Comparison of ENCODE assay signal across 13 cellular contexts in the genomic region with DNA sequence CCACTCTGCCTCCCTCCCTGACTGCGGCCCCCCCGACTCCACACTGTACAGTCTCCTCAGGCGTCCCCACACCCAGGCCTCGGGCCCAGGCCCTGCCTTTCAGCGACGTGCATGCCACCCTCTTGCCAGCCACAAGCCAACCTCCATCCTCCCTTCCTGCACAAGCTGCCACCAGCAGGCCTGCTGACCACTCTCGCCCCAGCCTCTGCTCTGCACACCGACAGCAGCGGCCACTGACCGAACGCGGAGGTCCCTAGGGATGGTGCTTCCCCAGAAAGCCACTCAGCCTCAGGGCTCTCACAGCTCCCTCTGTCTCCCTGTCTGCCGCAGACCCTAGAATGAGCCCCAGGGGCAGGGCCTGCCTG. TPM values are rescaled to one million over a fixed set of nuclear protein-coding genes. Genes with fewer than 3 reads are reported as not detected.
DNase-seq lines count a peak whose midpoint lies in the region; ATAC-seq and FAIRE-seq lines count a peak whose summit lies in the region.
"Had no signal": no experiment of that assay in that cellular context is flagged by ENCODE, and none has a peak within 500 bp of the region (broad histone marks: within the 10 kb centered on the region; RNA-seq: fewer than 3 reads in every experiment).

No MANE protein-coding gene starts in this region.

- peak overlapping the region in 9 of 11 experiments; percentile 52 to 83 (median 75); a peak in 17 of 22 replicates for H3K9ac ChIP-seq in BLaER1 treated with 17β-estradiol and CSF1 and Interleukin-3, amounts not matched to agents 10 nM and 100 nM
- H3K9ac ChIP-seq in trophoblast cell (ENCODE audit: low read length): no peak overlapping the region
- H3K9ac ChIP-seq: SK-N-SH had no signal

- no peak for FAIRE-seq in GM19239 (lab: Jason Lieb, UNC)

- no peaks in the 10 kb centered on the region for H3K27me3 Mint-ChIP-seq in central memory CD8-positive, alpha-beta T cell

- no peak overlapping the region for H3K18ac ChIP-seq in trophoblast cell (ENCODE audit: low read length)

- H3K27me3 ChIP-seq in BLaER1 treated with 17β-estradiol and CSF1 and Interleukin-3, amounts not matched to agents 10 nM and 100 nM: no peaks in the 10 kb centered on the region
- no peaks in the 10 kb centered on the region for H3K27me3 ChIP-seq in trophoblast cell (ENCODE audit: insufficient read depth, low read length)

- peaks cover 42 to 84% (median 66%) of the 10 kb centered on the region in 11 experiments for H3K36me3 ChIP-seq in BLaER1 treated with 17β-estradiol and CSF1 and Interleukin-3, amounts not matched to agents 10 nM and 100 nM
- peaks cover 77 to 84% of the 10 kb centered on the region in 2 experiments for H3K36me3 ChIP-seq in trophoblast cell (ENCODE audit: control insufficient read depth in 1 of 2, insufficient read depth in 2 of 2, low read length in 2 of 2)

- H2AFZ ChIP-seq in trophoblast cell (ENCODE audit: insufficient read depth, low read length, poor library complexity): no peak overlapping the region

- no peaks in the 10 kb centered on the region for H3K79me2 ChIP-seq in trophoblast cell (ENCODE audit: control insufficient read depth, insufficient read depth, low read length, poor library complexity)

- peak overlapping the region; percentile 42 for H3K4ac ChIP-seq in trophoblast cell (ENCODE audit: low read depth, low read length)

- H3K4me1 ChIP-seq in BLaER1 treated with 17β-estradiol and CSF1 and Interleukin-3, amounts not matched to agents 10 nM and 100 nM: peaks cover 69 to 100% (median 97%) of the 10 kb centered on the region in 10 experiments
- H3K4me1 ChIP-seq in trophoblast cell (ENCODE audit: control insufficient read depth in 1 of 2, insufficient read depth in 2 of 2, low read length in 2 of 2): peaks cover 0 to 1% of the 10 kb centered on the region in 2 experiments

- no peak overlapping the region for H3K14ac ChIP-seq in trophoblast cell (ENCODE audit: low read length)

- peak overlapping the region in 9 of 11 experiments; percentile 44 to 92 (median 83); a peak in 18 of 22 replicates for H3K27ac ChIP-seq in BLaER1 treated with 17β-estradiol and CSF1 and Interleukin-3, amounts not matched to agents 10 nM and 100 nM
- no peak overlapping the region for H3K27ac ChIP-seq in trophoblast cell (ENCODE audit: low read depth, low read length)

- no peak overlapping the region for H2BK120ac ChIP-seq in trophoblast cell (ENCODE audit: insufficient read depth, low read length, poor library complexity)

- no CpG with 5 or more reads among the region's 13 CpGs for WGBS in trophoblast cell (ENCODE audit: extremely low coverage, insufficient coverage, insufficient read length)

- no peak overlapping the region for H2AK5ac ChIP-seq in trophoblast cell (ENCODE audit: low read length)

- H3K4me2 ChIP-seq in BLaER1 treated with 17β-estradiol and CSF1 and Interleukin-3, amounts not matched to agents 10 nM and 100 nM: peak overlapping the region; percentile 74 to 98 (median 90)
- H3K4me2 ChIP-seq in trophoblast cell (ENCODE audit: low read length): no peak overlapping the region
- H3K4me2 ChIP-seq: SK-N-SH had no signal

- H2BK12ac ChIP-seq in trophoblast cell (ENCODE audit: low read length): no peak overlapping the region

- no peak for ATAC-seq in central memory CD8-positive, alpha-beta T cell (replicated peaks; ENCODE audit: extremely low read depth, poor library complexity, severe bottlenecking)
- no peak for ATAC-seq in GM18520 (IDR thresholded peaks at IDR 0.05; ENCODE audit: unreplicated experiment)

- no peak for DNase-seq in central memory CD8-positive, alpha-beta T cell (ENCODE audit: low spot score in 2 of 2)
- DNase-seq in trophoblast cell: no peak
- DNase-seq in GM19239 (ENCODE audit: insufficient read length, low spot score): no peak
- DNase-seq: DMS153, HCEC 1CT, Kasumi-1, NCI-H1105 treated with DMSO at 0.1 percent for 48 hours, NCI-H187 treated with DMSO at 0.1 percent for 48 hours, NCI-H446, NCI-H774, SK-N-SH had no signal

- H3K9me3 ChIP-seq in BLaER1 treated with 17β-estradiol and CSF1 and Interleukin-3, amounts not matched to agents 10 nM and 100 nM (replicated peaks in 1 of 11): no peaks in the 10 kb centered on the region
- H3K9me3 ChIP-seq in trophoblast cell (ENCODE audit: insufficient read depth, low read depth, low read length): no peaks in the 10 kb centered on the region
- H3K9me3 ChIP-seq: SK-N-SH had no signal

- peak overlapping the region; percentile 53 for H3K27ac Mint-ChIP-seq in central memory CD8-positive, alpha-beta T cell (ENCODE audit: low read depth)

- H3K4me3 Mint-ChIP-seq in central memory CD8-positive, alpha-beta T cell: no peak overlapping the region

- no peaks in the 10 kb centered on the region for H3K9me3 Mint-ChIP-seq in central memory CD8-positive, alpha-beta T cell

- peak overlapping the region in 6 of 10 experiments; percentile 2 to 55 (median 26); a peak in 10 of 20 replicates for H3K4me3 ChIP-seq in BLaER1 treated with 17β-estradiol and CSF1 and Interleukin-3, amounts not matched to agents 10 nM and 100 nM
- peak overlapping the region; percentile 25 for H3K4me3 ChIP-seq in trophoblast cell (ENCODE audit: low read depth, low read length)

- no peak overlapping the region for H3K23ac ChIP-seq in trophoblast cell (ENCODE audit: low read length)

- peaks cover 3 to 100% (median 57%) of the 10 kb centered on the region in 11 experiments; a peak in 20 of 22 replicates for H4K20me1 ChIP-seq in BLaER1 treated with 17β-estradiol and CSF1 and Interleukin-3, amounts not matched to agents 10 nM and 100 nM

- peak overlapping the region; percentile 37 for H4K12ac ChIP-seq in trophoblast cell (ENCODE audit: low read depth, low read length)

- H3K4me1 Mint-ChIP-seq in central memory CD8-positive, alpha-beta T cell: peaks cover 29% of the 10 kb centered on the region

- H4K8ac ChIP-seq in trophoblast cell (ENCODE audit: low read depth, low read length): no peak overlapping the region

- no peak overlapping the region for H2BK5ac ChIP-seq in trophoblast cell (ENCODE audit: low read depth, low read length, poor library complexity)

- peaks cover 2% of the 10 kb centered on the region for H3K79me1 ChIP-seq in trophoblast cell (ENCODE audit: low read length)

- H4K91ac ChIP-seq in trophoblast cell (ENCODE audit: low read depth, low read length): no peak overlapping the region

- H3K36me3 Mint-ChIP-seq in central memory CD8-positive, alpha-beta T cell (ENCODE audit: insufficient read depth): peaks cover 36% of the 10 kb centered on the region

RNA-seq across cellular contexts. Expression of gene LMAN2, which starts 18.6 kb away (rescaled TPM):
- polyA plus RNA-seq in trophoblast cell (2013): 339 and 340 TPM in 2 replicates

RNA-seq across cellular contexts. Expression of gene MXD3, which starts 21.2 kb away (rescaled TPM):
- 8.7 and 9.4 TPM in 2 replicates for polyA plus RNA-seq in trophoblast cell (2013)

RNA-seq across cellular contexts. Expression of gene RGS14, which starts 24.8 kb away (rescaled TPM):
- 9.9 and 10.1 TPM in 2 replicates for polyA plus RNA-seq in trophoblast cell (2013)

RNA-seq across cellular contexts. Expression of gene PRELID1, which starts 29.3 kb away (rescaled TPM):
- polyA plus RNA-seq in trophoblast cell (2013): 213 and 221 TPM in 2 replicates

RNA-seq across cellular contexts. Expression of gene RAB24, which starts 29.4 kb away (rescaled TPM):
- 30.0 and 32.2 TPM in 2 replicates for polyA plus RNA-seq in trophoblast cell (2013)
